Comparison of ENCODE assay signal across 22 cellular contexts in the genomic region with DNA sequence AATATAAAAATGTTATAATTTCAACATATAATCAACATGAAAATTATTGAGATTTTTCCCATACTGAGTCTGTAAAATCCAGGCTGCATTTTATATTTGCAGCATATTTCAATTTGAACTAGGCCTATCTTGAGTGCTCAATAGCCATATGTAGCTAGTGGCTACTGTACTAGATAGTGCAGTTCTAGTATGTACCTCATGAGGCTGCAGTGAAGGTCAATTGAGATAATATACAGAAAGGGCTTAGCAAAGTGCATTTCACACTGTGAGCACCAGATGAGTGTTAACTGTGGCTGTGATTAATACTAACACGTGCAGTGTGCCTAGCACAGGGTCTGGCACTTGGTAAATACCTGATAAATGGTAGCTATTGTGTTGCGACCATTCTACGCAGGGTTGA. TPM values are rescaled to one million over a fixed set of nuclear protein-coding genes. Genes with fewer than 3 reads are reported as not detected.
A peak's percentile ranks its signal among the peaks of the same experiment; 100 is the strongest.
DNase-seq lines count a peak whose midpoint lies in the region; ATAC-seq, FAIRE-seq and TF ChIP-seq lines count a peak whose summit lies in the region.
"Had no signal": no experiment of that assay in that cellular context is flagged by ENCODE, and none has a peak within 500 bp of the region (broad histone marks: within the 10 kb centered on the region; RNA-seq: fewer than 3 reads in every experiment).

No MANE protein-coding gene starts in this region.

- CTCF ChIA-PET in activated CD8-positive, alpha-beta memory T cell treated with anti-CD3 and anti-CD28 coated beads, Interleukin-2, amount 10 ng/mL, durations not matched to agents 7 days and 5 days (lab: Charles Lee), result no interaction called here
- CTCF ChIA-PET in HCT116 (lab: Charles Lee) (no interaction called here), GM12878 (lab: Yijun Ruan, JAX) (no interaction called here)

- H3K36me3 Mint-ChIP-seq in activated CD8-positive, alpha-beta memory T cell treated with anti-CD3 and anti-CD28 coated beads, Interleukin-2, amount 10 ng/mL, durations not matched to agents 7 days and 5 days, result no peaks in the 10 kb centered on the region

- H3K27ac ChIP-seq in HCT116 (ENCODE audit: low read depth, low read length), result no peak overlapping the region
- no peak overlapping the region for H3K27ac ChIP-seq in GM12878 (ENCODE audit: control insufficient read depth, insufficient read depth)
- no peak overlapping the region for H3K27ac ChIP-seq in neural cell (ENCODE audit: low read length)
- H3K27ac ChIP-seq: A549 had no signal

- SMC1A ChIA-PET in GM12878 (lab: Charles Lee; ENCODE audit: uncharacterized antibody, unreplicated experiment), result no interaction called here

- ATAC-seq in activated CD8-positive, alpha-beta memory T cell treated with anti-CD3 and anti-CD28 coated beads, Interleukin-2, amount 10 ng/mL, durations not matched to agents 7 days and 5 days, result no peak
- ATAC-seq in HCT116, result peak; percentile 71
- peak; percentile 46; the same call in 2 of the 3 replicates for ATAC-seq in GM12878
- no peak for ATAC-seq in GM21786 (IDR thresholded peaks at IDR 0.05; ENCODE audit: unreplicated experiment)

- no peaks in the 10 kb centered on the region for H3K79me2 ChIP-seq in HCT116 (ENCODE audit: insufficient read depth, low read length)
- H3K79me2 ChIP-seq in GM12878 (ENCODE audit: control insufficient read depth, insufficient read depth, low read length), result no peaks in the 10 kb centered on the region
- H3K79me2 ChIP-seq in neural cell (replicated peaks; ENCODE audit: insufficient read depth, low read length), result peaks cover 6% of the 10 kb centered on the region

- H3K4me3 ChIP-seq in HCT116 (replicated peaks in 1 of 2; ENCODE audit: low read depth in 1 of 2, low read length in 2 of 2), result no peak overlapping the region
- no peak overlapping the region for H3K4me3 ChIP-seq in GM12878
- no peak overlapping the region for H3K4me3 ChIP-seq in neural cell (ENCODE audit: low read length)
- H3K4me3 ChIP-seq: A549 had no signal

- BruUV-seq in HCT116 (replicated peaks; lab: Mats Ljungman, UMichigan) (no TSS peak), GM12878 (replicated peaks; lab: Mats Ljungman, UMichigan) (no TSS peak)

- FAIRE-seq in GM12878 (lab: Jason Lieb, UNC), result no peak
- FAIRE-seq: A549, GM12892 had no signal

- TF ChIP-seq EP300 in GM12878 (IDR thresholded peaks at IDR 0.05; ENCODE audit: borderline replicate concordance in 1 of 2, control insufficient read depth in 1 of 2, low read depth in 2 of 2, low read length in 2 of 2), result no peak
- no peak for TF ChIP-seq EP300 in neural cell (conservative IDR thresholded peaks at IDR 0.05; ENCODE audit: poor library complexity, severe bottlenecking)

- no peaks in the 10 kb centered on the region for H3F3A ChIP-seq in neural cell (ENCODE audit: insufficient read depth, low read length, poor library complexity, severe bottlenecking)

- H3K4me3 Mint-ChIP-seq in activated CD8-positive, alpha-beta memory T cell treated with anti-CD3 and anti-CD28 coated beads, Interleukin-2, amount 10 ng/mL, durations not matched to agents 7 days and 5 days, result no peak overlapping the region
- H3K4me3 Mint-ChIP-seq: CD14-positive monocyte had no signal

- no peaks in the 10 kb centered on the region for H3K9me3 ChIP-seq in HCT116 (ENCODE audit: control insufficient read depth in 1 of 2, insufficient read depth in 1 of 2, low read depth in 1 of 2, low read length in 2 of 2)
- no peaks in the 10 kb centered on the region for H3K9me3 ChIP-seq in GM12878 (replicated peaks; ENCODE audit: control insufficient read depth, insufficient read depth, low read length)
- no peaks in the 10 kb centered on the region for H3K9me3 ChIP-seq in neural cell (ENCODE audit: low read length)
- H3K9me3 ChIP-seq: A549 had no signal

- RAD21 ChIA-PET in HCT116 (lab: Charles Lee; ENCODE audit: low non-redundant PET in 1 of 2, low total read pairs in 2 of 2, uncharacterized antibody in 2 of 2, unreplicated experiment in 2 of 2), result no interaction called here
- RAD21 ChIA-PET in GM12878 (lab: Charles Lee; ENCODE audit: unreplicated experiment), result no interaction called here

- H3K36me3 ChIP-seq in HCT116 (ENCODE audit: control insufficient read depth in 1 of 2, insufficient read depth in 2 of 2, low read length in 2 of 2) (no peaks in the 10 kb centered on the region), GM12878 (ENCODE audit: control insufficient read depth in 2 of 2, insufficient read depth in 2 of 2, low read length in 1 of 2) (no peaks in the 10 kb centered on the region), neural cell (ENCODE audit: insufficient read depth, low read length) (no peaks in the 10 kb centered on the region)

- peak; percentile 15 for DNase-seq in activated CD8-positive, alpha-beta memory T cell treated with anti-CD3 and anti-CD28 coated beads for 24 hours
- DNase-seq in activated CD8-positive, alpha-beta memory T cell treated with anti-CD3 and anti-CD28 coated beads, Interleukin-2, amount 10 ng/mL, durations not matched to agents 7 days and 5 days, result no peak
- DNase-seq in HCT116 (ENCODE audit: low read depth, low spot score) (no peak), GM12878 (ENCODE audit: low read depth, low spot score) (no peak), activated gamma-delta T cell (lab: John Stamatoyannopoulos, UW) (no peak), retina (no peak)
- DNase-seq: COR-L47, DMS79, GOT3, KG1, NCI-H1092, NCI-H1694 treated with DMSO at 0.1 percent for 48 hours, NCI-H446 treated with DMSO at 0.1 percent for 48 hours had no signal

- H3K27me3 ChIP-seq in HCT116 (ENCODE audit: insufficient read depth, low read length) (no peaks in the 10 kb centered on the region), GM12878 (replicated peaks in 1 of 2; ENCODE audit: control insufficient read depth in 2 of 2, insufficient read depth in 2 of 2, low read length in 1 of 2) (peaks cover 1 to 3% of the 10 kb centered on the region in 2 experiments; a peak in 2 of 4 replicates), neural cell (ENCODE audit: insufficient read depth, low read depth, low read length) (no peaks in the 10 kb centered on the region)

- H4K20me1 ChIP-seq in HCT116 (ENCODE audit: insufficient read depth) (no peaks in the 10 kb centered on the region), GM12878 (ENCODE audit: control insufficient read depth, insufficient read depth) (no peaks in the 10 kb centered on the region), neural cell (ENCODE audit: insufficient read depth) (no peaks in the 10 kb centered on the region)

- peaks cover 36% of the 10 kb centered on the region for H3K27me3 Mint-ChIP-seq in activated CD8-positive, alpha-beta memory T cell treated with anti-CD3 and anti-CD28 coated beads, Interleukin-2, amount 10 ng/mL, durations not matched to agents 7 days and 5 days

- H3K9me3 Mint-ChIP-seq in activated CD8-positive, alpha-beta memory T cell treated with anti-CD3 and anti-CD28 coated beads, Interleukin-2, amount 10 ng/mL, durations not matched to agents 7 days and 5 days (ENCODE audit: low read depth), result no peaks in the 10 kb centered on the region

- H2AFZ ChIP-seq in HCT116 (ENCODE audit: low read depth, low read length, poor library complexity, severe bottlenecking), result no peak overlapping the region
- H2AFZ ChIP-seq in GM12878 (ENCODE audit: control insufficient read depth, low read depth, low read length), result no peak overlapping the region
- no peak overlapping the region for H2AFZ ChIP-seq in neural cell (ENCODE audit: low read depth, low read length)

- TF ChIP-seq RAD21 in HCT116 (IDR thresholded peaks at IDR 0.05; ENCODE audit: low read depth), result no peak
- TF ChIP-seq RAD21 in GM12878 (IDR thresholded peaks at IDR 0.05; ENCODE audit: insufficient read depth, low read depth, low read length), result no peak
- no peak for TF ChIP-seq RAD21 in neural cell (conservative IDR thresholded peaks at IDR 0.05)

- H3K27ac Mint-ChIP-seq in activated CD8-positive, alpha-beta memory T cell treated with anti-CD3 and anti-CD28 coated beads, Interleukin-2, amount 10 ng/mL, durations not matched to agents 7 days and 5 days, result no peak overlapping the region
- H3K27ac Mint-ChIP-seq: CD14-positive monocyte had no signal

- H3K9me2 ChIP-seq in HCT116 (ENCODE audit: insufficient read depth) (no peaks in the 10 kb centered on the region), neural cell (ENCODE audit: insufficient read depth, low read length) (no peaks in the 10 kb centered on the region)

- POLR2A ChIA-PET in HCT116 (lab: Charles Lee), result no interaction called here
- POLR2A ChIA-PET in GM12878 (lab: Charles Lee), result no interaction called here

- intact Hi-C loops in HCT116 (cut with micrococcal nuclease) (no loop called here), GM12878 (cut with micrococcal nuclease; ENCODE audit: unreplicated experiment) (no loop called here)

- H3K4me2 ChIP-seq in HCT116 (ENCODE audit: low read length) (no peak overlapping the region), GM12878 (ENCODE audit: control insufficient read depth, insufficient read depth) (no peak overlapping the region), neural cell (ENCODE audit: low read length) (no peak overlapping the region)
- H3K4me2 ChIP-seq: A549 had no signal

- H3K4me1 ChIP-seq in HCT116 (ENCODE audit: control insufficient read depth in 1 of 2, insufficient read depth in 2 of 2, low read length in 2 of 2) (0 out of 4 replicates have a peak, but pooled peaks cover 0 to 1% of the 10 kb centered on the region in 2 experiments), GM12878 (ENCODE audit: control insufficient read depth, insufficient read depth, low read length) (no peaks in the 10 kb centered on the region)

- 0% methylated on average over 3 of the region's 3 CpGs for WGBS in GM12878 (ENCODE audit: insufficient coverage, insufficient replicate concordance, low lambda C conversion rate, missing lambda C conversion rate)

- no peak for TF ChIP-seq CTCF in HCT116 (IDR thresholded peaks at IDR 0.05 in 2 of 3, conservative IDR thresholded peaks at IDR 0.05 in 1 of 3; ENCODE audit: borderline replicate concordance in 1 of 3, insufficient read depth in 1 of 3, low read depth in 2 of 3, low read length in 2 of 3)
- TF ChIP-seq CTCF in GM12878 (IDR thresholded peaks at IDR 0.05 in 2 of 3, conservative IDR thresholded peaks at IDR 0.05 in 1 of 3; ENCODE audit: control insufficient read depth in 2 of 3, extremely low read depth in 1 of 3, insufficient read depth in 1 of 3, low read depth in 3 of 3, low read length in 3 of 3), result no peak
- peak; percentile 15 for TF ChIP-seq CTCF in neural cell (IDR thresholded peaks at IDR 0.05; ENCODE audit: poor library complexity, severe bottlenecking)

- in situ Hi-C loops in GM12878 (cut with MboI), result no loop called here

- H3K9ac ChIP-seq in HCT116 (ENCODE audit: low read length) (no peak overlapping the region), GM12878 (ENCODE audit: control insufficient read depth, insufficient read depth, low read length) (no peak overlapping the region), neural cell (ENCODE audit: low read length) (no peak overlapping the region)

- peaks cover 2% of the 10 kb centered on the region for H3K4me1 Mint-ChIP-seq in activated CD8-positive, alpha-beta memory T cell treated with anti-CD3 and anti-CD28 coated beads, Interleukin-2, amount 10 ng/mL, durations not matched to agents 7 days and 5 days

- TF ChIP-seq POLR2A in HCT116 (IDR thresholded peaks at IDR 0.05; ENCODE audit: borderline replicate concordance, extremely low read depth, insufficient read depth, insufficient read length) (no peak), GM12878 (IDR thresholded peaks at IDR 0.05; ENCODE audit: low read depth, low read length) (no peak)

RNA-seq across cellular contexts. Expression of a gene that starts 5.4 kb away (rescaled TPM):
- 1 to 10 TPM; 1.7 to 2.8 TPM for total RNA-seq in activated CD8-positive, alpha-beta memory T cell treated with anti-CD3 and anti-CD28 coated beads, Interleukin-2, amount 10 ng/mL, durations not matched to agents 7 days and 5 days
- 5.9 TPM for total RNA-seq in HCT116 (2021; ENCODE audit: unreplicated experiment)
- polyA plus RNA-seq in HCT116 (2012), result 7.0 and 8.6 TPM in 2 replicates
- not detected in 2 replicates for total RNA-seq in GM12878 (2013; cell fraction: nucleolus; rRNA removed)
- total RNA-seq in GM12878 (2014; rRNA removed), result not detected in 2 replicates
- total RNA-seq in GM12878 (2014; rRNA removed; fragmentation: Illumina TruSeq; extraction: Trizol), result not detected in 2 replicates
- total RNA-seq in GM12878 (2021), result 0.11 TPM in 1 of 2 replicates, not detected in the other
- polyA plus RNA-seq in GM12878 (2011; ENCODE audit: low read depth), result not detected
- polyA plus RNA-seq in GM12878 (2011; rRNA removed), result not detected in 2 replicates
- not detected in 2 replicates for polyA plus RNA-seq in GM12878 (2011; cell fraction: cytosol; rRNA removed)
- polyA plus RNA-seq in GM12878 (2011; cell fraction: nucleus; rRNA removed), result 0.10 TPM in 1 of 2 replicates, not detected in the other
- polyA plus RNA-seq in GM12878 (2012), result 0.06 TPM in 1 of 2 replicates, not detected in the other
- not detected in 2 replicates for polyA plus RNA-seq in GM12878 (2014; fragmentation: Illumina TruSeq; extraction: Trizol)
- polyA plus RNA-seq in GM12878 (2014; fragmentation: Nextera tagmentation; extraction: Ambion mirVana), result not detected
- polyA plus RNA-seq in GM12878 (2014; rRNA removed), result not detected in 2 replicates
- polyA plus RNA-seq in GM12878 (2016; fragmentation: Nextera tagmentation; extraction: Ambion mirVana), result not detected
- polyA minus RNA-seq in GM12878 (2011; rRNA and poly(A)+ RNA removed), result not detected in 2 replicates
- not detected in 2 replicates for polyA minus RNA-seq in GM12878 (2011; cell fraction: cytosol; rRNA and poly(A)+ RNA removed)
- not detected in 2 replicates for polyA minus RNA-seq in GM12878 (2011; cell fraction: nucleus; rRNA and poly(A)+ RNA removed)
- 182 and 201 TPM in 2 replicates for polyA plus RNA-seq in neural cell
- polyA minus RNA-seq in neural cell, result 136 and 168 TPM in 2 replicates
- total RNA-seq: MCF 10A had no signal
- polyA plus RNA-seq: CD14-positive monocyte had no signal

RNA-seq across cellular contexts. Expression of a gene that starts 6.9 kb away (rescaled TPM):
- not detected for total RNA-seq in activated CD8-positive, alpha-beta memory T cell treated with anti-CD3 and anti-CD28 coated beads, Interleukin-2, amount 10 ng/mL, durations not matched to agents 7 days and 5 days
- total RNA-seq in HCT116 (2021; ENCODE audit: unreplicated experiment), result 0.10 TPM
- not detected in 2 replicates for polyA plus RNA-seq in HCT116 (2012)
- not detected in 2 replicates for total RNA-seq in GM12878 (2013; cell fraction: nucleolus; rRNA removed)
- total RNA-seq in GM12878 (2014; rRNA removed), result not detected in 2 replicates
- not detected in 2 replicates for total RNA-seq in GM12878 (2014; rRNA removed; fragmentation: Illumina TruSeq; extraction: Trizol)
- 0.08 TPM in 1 of 2 replicates, not detected in the other for total RNA-seq in GM12878 (2021)
- polyA plus RNA-seq in GM12878 (2011; ENCODE audit: low read depth), result not detected
- polyA plus RNA-seq in GM12878 (2011; rRNA removed), result not detected in 2 replicates
- polyA plus RNA-seq in GM12878 (2011; cell fraction: cytosol; rRNA removed), result not detected in 2 replicates
- polyA plus RNA-seq in GM12878 (2011; cell fraction: nucleus; rRNA removed), result not detected in 2 replicates
- polyA plus RNA-seq in GM12878 (2012), result not detected in 2 replicates
- not detected in 2 replicates for polyA plus RNA-seq in GM12878 (2014; fragmentation: Illumina TruSeq; extraction: Trizol)
- polyA plus RNA-seq in GM12878 (2014; fragmentation: Nextera tagmentation; extraction: Ambion mirVana), result not detected
- not detected in 2 replicates for polyA plus RNA-seq in GM12878 (2014; rRNA removed)
- polyA plus RNA-seq in GM12878 (2016; fragmentation: Nextera tagmentation; extraction: Ambion mirVana), result not detected
- polyA minus RNA-seq in GM12878 (2011; rRNA and poly(A)+ RNA removed), result not detected in 2 replicates
- not detected in 2 replicates for polyA minus RNA-seq in GM12878 (2011; cell fraction: cytosol; rRNA and poly(A)+ RNA removed)
- not detected in 2 replicates for polyA minus RNA-seq in GM12878 (2011; cell fraction: nucleus; rRNA and poly(A)+ RNA removed)
- 0.48 and 0.92 TPM in 2 replicates for polyA plus RNA-seq in neural cell
- 1.3 and 1.5 TPM in 2 replicates for polyA minus RNA-seq in neural cell
- total RNA-seq: G401, MCF 10A, SK-MEL-5 had no signal
- polyA plus RNA-seq: A549, CD14-positive monocyte had no signal

RNA-seq across cellular contexts. Expression of a gene that starts 14.6 kb away (rescaled TPM):
- not detected for total RNA-seq in activated CD8-positive, alpha-beta memory T cell treated with anti-CD3 and anti-CD28 coated beads, Interleukin-2, amount 10 ng/mL, durations not matched to agents 7 days and 5 days
- total RNA-seq in HCT116 (2021; ENCODE audit: unreplicated experiment) (not detected), GM12878 (2014; rRNA removed) (not detected in 2 replicates), GM12878 (2014; rRNA removed; fragmentation: Illumina TruSeq; extraction: Trizol) (not detected in 2 replicates), GM12878 (2021) (not detected in 2 replicates)
- polyA plus RNA-seq in HCT116 (2012), result not detected in 2 replicates
- not detected in 2 replicates for total RNA-seq in GM12878 (2013; cell fraction: nucleolus; rRNA removed)
- not detected for polyA plus RNA-seq in GM12878 (2011; ENCODE audit: low read depth)
- polyA plus RNA-seq in GM12878 (2011; rRNA removed) (not detected in 2 replicates), GM12878 (2014; fragmentation: Illumina TruSeq; extraction: Trizol) (not detected in 2 replicates), GM12878 (2014; fragmentation: Nextera tagmentation; extraction: Ambion mirVana) (not detected), GM12878 (2014; rRNA removed) (not detected in 2 replicates), GM12878 (2016; fragmentation: Nextera tagmentation; extraction: Ambion mirVana) (not detected), neural cell (not detected in 2 replicates)
- not detected in 2 replicates for polyA plus RNA-seq in GM12878 (2011; cell fraction: cytosol; rRNA removed)
- polyA plus RNA-seq in GM12878 (2011; cell fraction: nucleus; rRNA removed), result not detected in 2 replicates
- not detected in 2 replicates for polyA plus RNA-seq in GM12878 (2012)
- not detected in 2 replicates for polyA minus RNA-seq in GM12878 (2011; rRNA and poly(A)+ RNA removed)
- not detected in 2 replicates for polyA minus RNA-seq in GM12878 (2011; cell fraction: cytosol; rRNA and poly(A)+ RNA removed)
- not detected in 2 replicates for polyA minus RNA-seq in GM12878 (2011; cell fraction: nucleus; rRNA and poly(A)+ RNA removed)
- polyA minus RNA-seq in neural cell, result not detected in 2 replicates
- total RNA-seq: G401, MCF 10A, RPMI7951, SK-MEL-5 had no signal
- polyA plus RNA-seq: A549, CD14-positive monocyte had no signal

RNA-seq across cellular contexts. Expression of a gene that starts 18.8 kb away (rescaled TPM):
- not detected for total RNA-seq in activated CD8-positive, alpha-beta memory T cell treated with anti-CD3 and anti-CD28 coated beads, Interleukin-2, amount 10 ng/mL, durations not matched to agents 7 days and 5 days
- total RNA-seq in HCT116 (2021; ENCODE audit: unreplicated experiment) (not detected), GM12878 (2014; rRNA removed) (not detected in 2 replicates), GM12878 (2014; rRNA removed; fragmentation: Illumina TruSeq; extraction: Trizol) (not detected in 2 replicates), GM12878 (2021) (not detected in 2 replicates)
- polyA plus RNA-seq in HCT116 (2012), result not detected in 2 replicates
- not detected in 2 replicates for total RNA-seq in GM12878 (2013; cell fraction: nucleolus; rRNA removed)
- not detected for polyA plus RNA-seq in GM12878 (2011; ENCODE audit: low read depth)
- polyA plus RNA-seq in GM12878 (2011; rRNA removed) (not detected in 2 replicates), GM12878 (2014; fragmentation: Illumina TruSeq; extraction: Trizol) (not detected in 2 replicates), GM12878 (2014; fragmentation: Nextera tagmentation; extraction: Ambion mirVana) (not detected), GM12878 (2014; rRNA removed) (not detected in 2 replicates), GM12878 (2016; fragmentation: Nextera tagmentation; extraction: Ambion mirVana) (not detected), neural cell (not detected in 2 replicates)
- not detected in 2 replicates for polyA plus RNA-seq in GM12878 (2011; cell fraction: cytosol; rRNA removed)
- polyA plus RNA-seq in GM12878 (2011; cell fraction: nucleus; rRNA removed), result not detected in 2 replicates
- not detected in 2 replicates for polyA plus RNA-seq in GM12878 (2012)
- not detected in 2 replicates for polyA minus RNA-seq in GM12878 (2011; rRNA and poly(A)+ RNA removed)
- polyA minus RNA-seq in GM12878 (2011; cell fraction: cytosol; rRNA and poly(A)+ RNA removed), result not detected in 2 replicates
- polyA minus RNA-seq in GM12878 (2011; cell fraction: nucleus; rRNA and poly(A)+ RNA removed), result not detected in 2 replicates
- polyA minus RNA-seq in neural cell, result not detected in 2 replicates
- total RNA-seq: G401, MCF 10A, SK-MEL-5 had no signal
- polyA plus RNA-seq: A549 had no signal

RNA-seq across cellular contexts. Expression of a gene that starts 36.8 kb away (rescaled TPM):
- 100 to 1,000 TPM; 225 to 269 TPM for total RNA-seq in activated CD8-positive, alpha-beta memory T cell treated with anti-CD3 and anti-CD28 coated beads, Interleukin-2, amount 10 ng/mL, durations not matched to agents 7 days and 5 days
- total RNA-seq in HCT116 (2021; ENCODE audit: unreplicated experiment), result 184 TPM
- 131 and 143 TPM in 2 replicates for polyA plus RNA-seq in HCT116 (2012)
- total RNA-seq in GM12878 (2013; cell fraction: nucleolus; rRNA removed), result 79.0 and 80.6 TPM in 2 replicates
- total RNA-seq in GM12878 (2014; rRNA removed), result 83.4 and 90.6 TPM in 2 replicates
- 106 TPM in 2 replicates for total RNA-seq in GM12878 (2014; rRNA removed; fragmentation: Illumina TruSeq; extraction: Trizol)
- total RNA-seq in GM12878 (2021), result 189 and 206 TPM in 2 replicates
- polyA plus RNA-seq in GM12878 (2011; ENCODE audit: low read depth), result 67.7 TPM
- polyA plus RNA-seq in GM12878 (2011; rRNA removed), result 222 and 248 TPM in 2 replicates
- polyA plus RNA-seq in GM12878 (2011; cell fraction: cytosol; rRNA removed), result 198 and 220 TPM in 2 replicates
- polyA plus RNA-seq in GM12878 (2011; cell fraction: nucleus; rRNA removed), result 548 and 640 TPM in 2 replicates
- polyA plus RNA-seq in GM12878 (2012), result 119 and 126 TPM in 2 replicates
- 206 and 231 TPM in 2 replicates for polyA plus RNA-seq in GM12878 (2014; fragmentation: Illumina TruSeq; extraction: Trizol)
- 10 to 100 TPM; 31.3 to 35.6 TPM for polyA plus RNA-seq in GM12878 (2014; fragmentation: Nextera tagmentation; extraction: Ambion mirVana)
- 149 and 158 TPM in 2 replicates for polyA plus RNA-seq in GM12878 (2014; rRNA removed)
- polyA plus RNA-seq in GM12878 (2016; fragmentation: Nextera tagmentation; extraction: Ambion mirVana), result 10 to 100 TPM; 76.8 to 99.4 TPM
- polyA minus RNA-seq in GM12878 (2011; rRNA and poly(A)+ RNA removed), result 90.9 and 114 TPM in 2 replicates
- 21.9 and 31.3 TPM in 2 replicates for polyA minus RNA-seq in GM12878 (2011; cell fraction: cytosol; rRNA and poly(A)+ RNA removed)
- 40.1 and 63.0 TPM in 2 replicates for polyA minus RNA-seq in GM12878 (2011; cell fraction: nucleus; rRNA and poly(A)+ RNA removed)
- polyA plus RNA-seq in neural cell, result 431 and 532 TPM in 2 replicates
- 80.8 and 103 TPM in 2 replicates for polyA minus RNA-seq in neural cell

Comparison
In these comparisons a context has a peak if more than half of its experiments do, and no peak if none do; other contexts are left out.
1. ATAC-seq: peak in HCT116 (single experiment) and GM12878 (single experiment); none in activated CD8-positive, alpha-beta memory T cell treated with anti-CD3 and anti-CD28 coated beads, Interleukin-2, amount 10 ng/mL, durations not matched to agents 7 days and 5 days (single experiment) and GM21786 (single experiment).